Comparison of ENCODE assay signal across 1 cellular context in genomic region chr20:2663887-2664719, GRCh38.
TF ChIP-seq lines count a peak whose summit lies in the region.

Gene IDH3B, minus strand, starts transcription at chr20:2664216. Its CDS starts 28 bp downstream, at chr20:2664188.

TF ChIP-seq in HepG2, 621 proteins besides CTCF, POLR2A, EP300 and RAD21 (continued from another document and continues in another):
- TF ChIP-seq RELA (CRISPR knock-in tag; IDR thresholded peaks at IDR 0.05) (peak; percentile 93), ZNF362 (CRISPR knock-in tag; IDR thresholded peaks at IDR 0.05; ENCODE audit: borderline replicate concordance) (no peak; the same call in 1 of the 2 replicates), SMYD3 (CRISPR knock-in tag; IDR thresholded peaks at IDR 0.05) (peak; percentile 95; the same call in 1 of the 2 replicates), ZNF256 (CRISPR knock-in tag; conservative IDR thresholded peaks at IDR 0.05) (peak; percentile 86; the same call in 1 of the 2 replicates), PAX8 (CRISPR knock-in tag; IDR thresholded peaks at IDR 0.05; ENCODE audit: borderline replicate concordance) (no peak), FOXJ3 (CRISPR knock-in tag; IDR thresholded peaks at IDR 0.05; ENCODE audit: borderline replicate concordance) (peak; percentile 88; the same call in 1 of the 2 replicates), NFE2 (CRISPR knock-in tag; IDR thresholded peaks at IDR 0.05) (no peak), ZFP36 (IDR thresholded peaks at IDR 0.05; ENCODE audit: borderline replicate concordance, low read depth, low read length, partially characterized antibody) (no peak), MED8 (CRISPR knock-in tag; IDR thresholded peaks at IDR 0.05; ENCODE audit: insufficient replicate concordance) (peak; percentile 89), KLF15 (CRISPR knock-in tag; IDR thresholded peaks at IDR 0.05; ENCODE audit: borderline replicate concordance) (peak; percentile 57; the same call in 1 of the 2 replicates), ZC3H4 (CRISPR knock-in tag; IDR thresholded peaks at IDR 0.05; ENCODE audit: borderline replicate concordance) (0 out of 2 replicates have a peak, but pooled peaks have one; percentile 14), POLR2AphosphoS5 (IDR thresholded peaks at IDR 0.05; ENCODE audit: low read depth, low read length) (peak; percentile 99), IRX3 (CRISPR knock-in tag; IDR thresholded peaks at IDR 0.05; ENCODE audit: borderline replicate concordance, low read depth) (peak; percentile 81; the same call in 1 of the 2 replicates), ZNF740 (CRISPR knock-in tag; IDR thresholded peaks at IDR 0.05) (peak; percentile 67; the same call in 1 of the 2 replicates), ZHX2 (IDR thresholded peaks at IDR 0.05; ENCODE audit: low read depth) (peak; percentile 99), ZHX2 (CRISPR knock-in tag; IDR thresholded peaks at IDR 0.05; ENCODE audit: borderline replicate concordance) (peak; percentile 79; the same call in 1 of the 2 replicates), LBX2 (CRISPR knock-in tag; IDR thresholded peaks at IDR 0.05; ENCODE audit: borderline replicate concordance) (no peak), ZNF33A (CRISPR knock-in tag; IDR thresholded peaks at IDR 0.05; ENCODE audit: borderline replicate concordance) (no peak), ZNF615 (CRISPR knock-in tag; IDR thresholded peaks at IDR 0.05; ENCODE audit: borderline replicate concordance) (peak; percentile 59; the same call in 1 of the 2 replicates), HIVEP1 (CRISPR knock-in tag; IDR thresholded peaks at IDR 0.05) (peak; percentile 65), HNF4A (CRISPR knock-in tag; IDR thresholded peaks at IDR 0.05) (peak; percentile 48; the same call in 1 of the 2 replicates), ZNF670 (CRISPR knock-in tag; IDR thresholded peaks at IDR 0.05; ENCODE audit: borderline replicate concordance) (peak; percentile 75; the same call in 1 of the 2 replicates), ZNF432 (CRISPR knock-in tag; IDR thresholded peaks at IDR 0.05; ENCODE audit: borderline replicate concordance) (no peak), ATM (IDR thresholded peaks at IDR 0.05; ENCODE audit: borderline replicate concordance) (no peak), MTF1 (CRISPR knock-in tag; IDR thresholded peaks at IDR 0.05) (no peak; the same call in 1 of the 2 replicates), ATF5 (CRISPR knock-in tag; IDR thresholded peaks at IDR 0.05; ENCODE audit: low read depth) (no peak; the same call in 1 of the 2 replicates), AKAP8 (CRISPR knock-in tag; IDR thresholded peaks at IDR 0.05) (peak; percentile 97), KLF13 (CRISPR knock-in tag; IDR thresholded peaks at IDR 0.05) (no peak), MLXIP (CRISPR knock-in tag; IDR thresholded peaks at IDR 0.05; ENCODE audit: borderline replicate concordance) (no peak), NONO (IDR thresholded peaks at IDR 0.05) (no peak), NONO (CRISPR knock-in tag; conservative IDR thresholded peaks at IDR 0.05) (peak; percentile 96), DNMT1 (CRISPR knock-in tag; IDR thresholded peaks at IDR 0.05) (peak; percentile 85), ATF7 (IDR thresholded peaks at IDR 0.05) (no peak), ATF7 (CRISPR knock-in tag; IDR thresholded peaks at IDR 0.05) (no peak; the same call in 1 of the 2 replicates), GABPA (IDR thresholded peaks at IDR 0.05; ENCODE audit: low read depth, low read length) (peak; percentile 98), GABPA (CRISPR knock-in tag; IDR thresholded peaks at IDR 0.05; ENCODE audit: low read depth) (peak; percentile 100), SIN3A (IDR thresholded peaks at IDR 0.05; ENCODE audit: borderline replicate concordance, low read depth, low read length) (no peak; the same call in 1 of the 2 replicates), ZNF382 (CRISPR knock-in tag; IDR thresholded peaks at IDR 0.05; ENCODE audit: borderline replicate concordance) (no peak), NRL (CRISPR knock-in tag; IDR thresholded peaks at IDR 0.05; ENCODE audit: borderline replicate concordance) (peak; percentile 90; the same call in 1 of the 2 replicates), ZNF883 (CRISPR knock-in tag; IDR thresholded peaks at IDR 0.05; ENCODE audit: not compliant biosample characterization) (peak; percentile 95), ZNF274 (CRISPR knock-in tag; IDR thresholded peaks at IDR 0.05) (peak; percentile 90), ZFP82 (CRISPR knock-in tag; IDR thresholded peaks at IDR 0.05; ENCODE audit: borderline replicate concordance) (no peak), ZNF562 (CRISPR knock-in tag; IDR thresholded peaks at IDR 0.05; ENCODE audit: borderline replicate concordance) (no peak), HMGXB4 (CRISPR knock-in tag; IDR thresholded peaks at IDR 0.05; ENCODE audit: borderline replicate concordance in 1 of 2, low read depth in 1 of 2) (peak; percentile 92), AGO1 (IDR thresholded peaks at IDR 0.05; ENCODE audit: low read depth, low read length, poor library complexity, severe bottlenecking) (peak; percentile 39)
- TF ChIP-seq, protein P1, sequence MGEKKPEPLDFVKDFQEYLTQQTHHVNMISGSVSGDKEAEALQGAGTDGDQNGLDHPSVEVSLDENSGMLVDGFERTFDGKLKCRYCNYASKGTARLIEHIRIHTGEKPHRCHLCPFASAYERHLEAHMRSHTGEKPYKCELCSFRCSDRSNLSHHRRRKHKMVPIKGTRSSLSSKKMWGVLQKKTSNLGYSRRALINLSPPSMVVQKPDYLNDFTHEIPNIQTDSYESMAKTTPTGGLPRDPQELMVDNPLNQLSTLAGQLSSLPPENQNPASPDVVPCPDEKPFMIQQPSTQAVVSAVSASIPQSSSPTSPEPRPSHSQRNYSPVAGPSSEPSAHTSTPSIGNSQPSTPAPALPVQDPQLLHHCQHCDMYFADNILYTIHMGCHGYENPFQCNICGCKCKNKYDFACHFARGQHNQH (CRISPR knock-in tag; IDR thresholded peaks at IDR 0.05): peak; percentile 97
- TF ChIP-seq, protein P2, sequence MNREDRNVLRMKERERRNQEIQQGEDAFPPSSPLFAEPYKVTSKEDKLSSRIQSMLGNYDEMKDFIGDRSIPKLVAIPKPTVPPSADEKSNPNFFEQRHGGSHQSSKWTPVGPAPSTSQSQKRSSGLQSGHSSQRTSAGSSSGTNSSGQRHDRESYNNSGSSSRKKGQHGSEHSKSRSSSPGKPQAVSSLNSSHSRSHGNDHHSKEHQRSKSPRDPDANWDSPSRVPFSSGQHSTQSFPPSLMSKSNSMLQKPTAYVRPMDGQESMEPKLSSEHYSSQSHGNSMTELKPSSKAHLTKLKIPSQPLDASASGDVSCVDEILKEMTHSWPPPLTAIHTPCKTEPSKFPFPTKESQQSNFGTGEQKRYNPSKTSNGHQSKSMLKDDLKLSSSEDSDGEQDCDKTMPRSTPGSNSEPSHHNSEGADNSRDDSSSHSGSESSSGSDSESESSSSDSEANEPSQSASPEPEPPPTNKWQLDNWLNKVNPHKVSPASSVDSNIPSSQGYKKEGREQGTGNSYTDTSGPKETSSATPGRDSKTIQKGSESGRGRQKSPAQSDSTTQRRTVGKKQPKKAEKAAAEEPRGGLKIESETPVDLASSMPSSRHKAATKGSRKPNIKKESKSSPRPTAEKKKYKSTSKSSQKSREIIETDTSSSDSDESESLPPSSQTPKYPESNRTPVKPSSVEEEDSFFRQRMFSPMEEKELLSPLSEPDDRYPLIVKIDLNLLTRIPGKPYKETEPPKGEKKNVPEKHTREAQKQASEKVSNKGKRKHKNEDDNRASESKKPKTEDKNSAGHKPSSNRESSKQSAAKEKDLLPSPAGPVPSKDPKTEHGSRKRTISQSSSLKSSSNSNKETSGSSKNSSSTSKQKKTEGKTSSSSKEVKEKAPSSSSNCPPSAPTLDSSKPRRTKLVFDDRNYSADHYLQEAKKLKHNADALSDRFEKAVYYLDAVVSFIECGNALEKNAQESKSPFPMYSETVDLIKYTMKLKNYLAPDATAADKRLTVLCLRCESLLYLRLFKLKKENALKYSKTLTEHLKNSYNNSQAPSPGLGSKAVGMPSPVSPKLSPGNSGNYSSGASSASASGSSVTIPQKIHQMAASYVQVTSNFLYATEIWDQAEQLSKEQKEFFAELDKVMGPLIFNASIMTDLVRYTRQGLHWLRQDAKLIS (CRISPR knock-in tag; IDR thresholded peaks at IDR 0.05): no peak; the same call in 1 of the 2 replicates
